In the genomic region with DNA sequence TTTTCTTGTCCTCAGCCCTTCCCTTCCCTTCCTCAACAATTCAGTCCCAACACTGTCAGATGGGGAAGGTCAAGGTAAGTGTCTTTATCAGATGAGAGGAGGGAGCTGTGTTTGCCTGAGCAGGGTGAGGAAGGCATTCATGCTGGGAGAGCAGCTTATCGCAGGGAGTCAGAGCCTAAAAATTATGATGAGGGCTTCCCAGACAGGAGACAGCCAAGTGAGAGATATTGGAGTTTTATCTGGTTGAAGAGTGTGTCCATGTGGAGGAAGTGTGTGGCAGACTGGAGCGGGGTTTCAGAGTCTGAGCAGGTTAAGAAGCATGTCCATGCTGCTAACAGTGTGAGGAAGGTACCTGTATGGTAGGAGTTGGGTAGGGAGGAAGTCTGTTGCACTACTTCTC, we compare ENCODE assay signal across 27 cellular contexts. TPM values are rescaled to one million over a fixed set of nuclear protein-coding genes. Genes with fewer than 3 reads are reported as not detected.
"Had no signal": no experiment of that assay in that cellular context is flagged by ENCODE, and none has a peak within 500 bp of the region (broad histone marks: within the 10 kb centered on the region; RNA-seq: fewer than 3 reads in every experiment).

No MANE protein-coding gene starts in this region.

- H3K36me3 ChIP-seq: left lung, lower lobe of right lung, ovary, prostate gland, right lobe of liver, tibial nerve, uterus had no signal

- H3K4me1 ChIP-seq: left lung, lower lobe of right lung, prostate gland, right lobe of liver, tibial nerve, uterus had no signal

- H3K4me3 ChIP-seq: left lung, lower lobe of right lung, ovary, prostate gland, right lobe of liver, smooth muscle cell, tibial nerve, uterus had no signal

- ATAC-seq: left cardiac atrium; left lung; lower lobe of right lung; naive thymus-derived CD4-positive, alpha-beta T cell; natural killer cell treated with Interleukin-12 subunit alpha and Interleukin-12 subunit beta and Interleukin-15 and Interleukin-18, amount 100 ng/mL, for 72 hours; right lobe of liver; stimulated activated memory B cell treated with anti-CD40 and anti-IgM and Interleukin-4, amounts not matched to agents 10 μg/mL and 1 μg/mL and 100 μg/mL, for 72 hours; stimulated activated naive CD8-positive, alpha-beta T cell treated with anti-CD3 and anti-CD28 coated beads, Interleukin-15, amount 100 ng/mL, for 72 hours had no signal

- H3K9me3 ChIP-seq: left lung, lower lobe of right lung, ovary, prostate gland, right lobe of liver, tibial nerve, uterus had no signal

- DNase-seq: hippocampal formation; kidney glomerular epithelial cell; left cardiac atrium; left lung; lower lobe of right lung; mammary epithelial cell; mesenchymal stem cell; naive thymus-derived CD4-positive, alpha-beta T cell; ovary; posterior cingulate gyrus; right lobe of liver; stimulated activated CD4-positive, alpha-beta T cell treated with anti-CD3 and anti-CD28 coated beads, Interleukin-1b, Interleukin-23, amount 100 ng/mL, for 48 hours; stimulated activated CD4-positive, alpha-beta T cell treated with anti-CD3 and anti-CD28 coated beads, Interleukin-2, amount 100 ng/mL, for 48 hours; stimulated activated CD4-positive, alpha-beta T cell treated with anti-CD3 and anti-CD28 coated beads, Interleukin-4, amount 100 ng/mL, for 4 hours; stimulated activated CD8-positive, alpha-beta memory T cell treated with anti-CD3 and anti-CD28 coated beads, Interleukin-4, amount 100 ng/mL, for 48 hours; stimulated activated naive CD4-positive, alpha-beta T cell treated with Interleukin-2 at 50 U/mL for 16 hours; stimulated activated naive CD8-positive, alpha-beta T cell treated with anti-CD3 and anti-CD28 coated beads, Interleukin-15, amount 100 ng/mL, for 72 hours; substantia nigra; uterus had no signal

- FAIRE-seq: keratinocyte had no signal

- H3K27ac ChIP-seq: left lung, lower lobe of right lung, ovary, prostate gland, right lobe of liver, tibial nerve, uterus had no signal

- H3K27me3 ChIP-seq: ovary, uterus had no signal

- H3K4me2 ChIP-seq: smooth muscle cell had no signal

RNA-seq across cellular contexts. Expression of gene TCEAL5, which starts 43.3 kb away (rescaled TPM):
- total RNA-seq: left lung; lower lobe of right lung; mammary epithelial cell; myocyte; naive thymus-derived CD4-positive, alpha-beta T cell; natural killer cell treated with Interleukin-12 subunit alpha and Interleukin-12 subunit beta and Interleukin-15 and Interleukin-18, amount 100 ng/mL, for 72 hours; right lobe of liver; smooth muscle cell; tibial nerve had no signal
- polyA plus RNA-seq: keratinocyte; liver; mammary epithelial cell; naive thymus-derived CD4-positive, alpha-beta T cell; smooth muscle cell had no signal
